Comparison of ENCODE assay signal across 27 cellular contexts in the genomic region with DNA sequence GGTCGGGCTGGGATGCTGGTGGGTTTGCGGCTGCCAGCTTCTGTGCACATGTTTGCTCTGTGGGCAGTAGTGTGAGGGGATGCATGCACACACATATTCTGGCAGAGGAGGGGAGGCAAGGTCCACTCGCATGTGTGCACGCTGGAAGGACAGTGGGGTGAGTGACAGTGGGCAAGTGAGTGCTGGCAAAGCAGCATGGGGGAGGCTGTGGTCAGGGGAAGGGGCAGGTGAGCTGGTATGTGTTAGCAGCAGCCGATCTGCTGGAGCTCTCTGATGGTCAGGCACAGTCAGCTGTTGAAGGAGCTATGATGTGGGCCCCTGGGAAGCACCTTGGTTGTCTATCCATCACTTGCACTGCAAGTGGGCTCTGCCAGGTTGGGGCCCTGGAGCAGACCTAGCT.
"Had no signal": no experiment of that assay in that cellular context is flagged by ENCODE, and none has a peak within 500 bp of the region (broad histone marks: within the 10 kb centered on the region; RNA-seq: fewer than 3 reads in every experiment).

No MANE protein-coding gene starts in this region.

- ATAC-seq: esophagus mucosa; heart right ventricle; mucosa of descending colon; natural killer cell treated with Interleukin-12 subunit alpha and Interleukin-12 subunit beta and Interleukin-15 and Interleukin-18, amount 100 ng/mL, for 72 hours; sciatic nerve had no signal

- H3K27ac ChIP-seq: colonic mucosa, epithelial cell of prostate, heart right ventricle, prostate gland, right atrium auricular region, stomach, tibial artery, uterus had no signal

- H3K4me2 ChIP-seq: smooth muscle cell had no signal

- H3K27me3 ChIP-seq: colonic mucosa, heart right ventricle, right atrium auricular region, stomach, tibial artery, uterus had no signal

- H3K4me3 ChIP-seq: colonic mucosa, heart right ventricle, mucosa of descending colon, prostate gland, right atrium auricular region, smooth muscle cell, stomach, tibial artery, uterus had no signal

- H3K36me3 ChIP-seq: colonic mucosa, heart right ventricle, prostate gland, right atrium auricular region, stomach, tibial artery, uterus had no signal

- H3K9me3 ChIP-seq: colonic mucosa, prostate gland, right atrium auricular region, tibial artery, uterus had no signal

- DNase-seq: colonic mucosa; effector CD8-positive, alpha-beta T cell; endodermal cell; foreskin fibroblast; glutamatergic neuron; heart right ventricle; hippocampal formation; islet precursor cell; mesenchymal stem cell; mucosa of descending colon; naive B cell; nucleus accumbens; stimulated activated CD4-positive, alpha-beta T cell treated with anti-CD3 and anti-CD28 coated beads, Interleukin-12 subunit alpha, Interleukin-12 subunit beta, amount 100 ng/mL, for 4 hours; stimulated activated CD4-positive, alpha-beta T cell treated with anti-CD3 and anti-CD28 coated beads, Interleukin-1b, Interleukin-23, amount 100 ng/mL, for 48 hours; stimulated activated CD4-positive, alpha-beta T cell treated with anti-CD3 and anti-CD28 coated beads, Interleukin-4, amount 100 ng/mL, for 1 hour; stimulated activated CD8-positive, alpha-beta memory T cell treated with anti-CD3 and anti-CD28 coated beads, Interleukin-4, amount 100 ng/mL, for 48 hours; stimulated activated naive CD4-positive, alpha-beta T cell treated with Interleukin-2 at 50 U/mL for 16 hours; stomach; tibial artery; uterus had no signal

- H3K4me1 ChIP-seq: colonic mucosa, heart right ventricle, prostate gland, right atrium auricular region, stomach, tibial artery, uterus had no signal
